20 cellular contexts compared by ENCODE assay signal in genomic region chr5:107516452-107517184, GRCh38.
DNase-seq lines count a peak whose midpoint lies in the region; ATAC-seq and TF ChIP-seq lines count a peak whose summit lies in the region.
"Had no signal": no experiment of that assay in that cellular context is flagged by ENCODE, and none has a peak within 500 bp of the region (broad histone marks: within the 10 kb centered on the region; RNA-seq: fewer than 3 reads in every experiment).

No MANE protein-coding gene starts in this region.

- BruUV-seq in A673 (replicated peaks; lab: Mats Ljungman, UMichigan) = no TSS peak

- H3K9me3 ChIP-seq in A673 (ENCODE audit: low read depth, low read length, poor library complexity, severe bottlenecking) = no peaks in the 10 kb centered on the region
- H3K9me3 ChIP-seq: A549 had no signal

- peak; percentile 77 for DNase-seq in A673 (ENCODE audit: low spot score)
- peak; percentile 86 for DNase-seq in SK-N-DZ (ENCODE audit: low spot score)
- DNase-seq in fibroblast of the aortic adventitia (ENCODE audit: low read depth) = peak; percentile 4
- DNase-seq in NCI-H446 (lab: John Stamatoyannopoulos, UW) = no peak
- DNase-seq: activated B cell treated with CpG ODN at 0.5 μM for 24 hours, activated gamma-delta T cell treated with Interleukin-2 at 50 U/mL for 16 hours, dorsolateral prefrontal cortex, H7, NCI-H1417, NCI-H2227 treated with DMSO at 0.1 percent for 48 hours, retina, substantia nigra, SW 1271 had no signal

- no peaks in the 10 kb centered on the region for H3K36me3 ChIP-seq in A673 (ENCODE audit: insufficient read depth, low read length, poor library complexity, severe bottlenecking)

- H3K4me1 ChIP-seq in A673 (ENCODE audit: insufficient read depth, low read length, poor library complexity, severe bottlenecking) = peaks cover 18% of the 10 kb centered on the region

- TF ChIP-seq CTCF in A673 (conservative IDR thresholded peaks at IDR 0.05; ENCODE audit: low read depth, low read length) (no peak), fibroblast of the aortic adventitia (IDR thresholded peaks at IDR 0.05; ENCODE audit: insufficient read depth, low read length) (no peak)

- POLR2A ChIA-PET in A673 (lab: Charles Lee; ENCODE audit: low non-redundant PET) = no interaction called here

- intact Hi-C loops in A673 (cut with micrococcal nuclease; ENCODE audit: unreplicated experiment) = no loop called here

- ATAC-seq in GM21360 (IDR thresholded peaks at IDR 0.05; ENCODE audit: unreplicated experiment) (peak; percentile 29), HG03571 (IDR thresholded peaks at IDR 0.05; ENCODE audit: unreplicated experiment) (no peak), GM21528 (IDR thresholded peaks at IDR 0.05; ENCODE audit: low FRiP score, unreplicated experiment) (no peak), HG02884 (IDR thresholded peaks at IDR 0.05; ENCODE audit: unreplicated experiment) (no peak)
- ATAC-seq: A549, K562 had no signal

- CTCF ChIA-PET in A673 (lab: Charles Lee) = no interaction called here

- no peaks in the 10 kb centered on the region for H3K27me3 ChIP-seq in A673 (replicated peaks; ENCODE audit: insufficient read depth, low read depth, low read length, poor library complexity)
- H3K27me3 ChIP-seq: dorsolateral prefrontal cortex had no signal

- peak overlapping the region; percentile 23 for H3K27ac ChIP-seq in A673 (ENCODE audit: low read depth, low read length, poor library complexity, severe bottlenecking)
- H3K27ac ChIP-seq: dorsolateral prefrontal cortex had no signal

- H3K4me3 ChIP-seq in A673 (ENCODE audit: low read depth, low read length, poor library complexity, severe bottlenecking) (no peak overlapping the region), fibroblast of the aortic adventitia (ENCODE audit: low read depth, low read length) (no peak overlapping the region)
- H3K4me3 ChIP-seq: A549, dorsolateral prefrontal cortex, K562, lung had no signal

Comparison
In these comparisons a context has a peak if more than half of its experiments do, and no peak if none do; other contexts are left out.
1. DNase-seq: peak in A673 (single experiment), SK-N-DZ (single experiment) and fibroblast of the aortic adventitia (single experiment); none in NCI-H446 (0 of 2).